Comparison of ENCODE assay signal across 1 cellular context in genomic region chr1:224571975-224572374, GRCh38. TPM values are rescaled to one million over a fixed set of nuclear protein-coding genes. Genes with fewer than 3 reads are reported as not detected.
"Had no signal": no experiment of that assay in that cellular context is flagged by ENCODE, and none has a peak within 500 bp of the region (broad histone marks: within the 10 kb centered on the region; RNA-seq: fewer than 3 reads in every experiment).

No MANE protein-coding gene starts in this region.

RNA-seq across cellular contexts. Expression of gene CNIH3, which starts 44.1 kb away (rescaled TPM):
- total RNA-seq: vagina had no signal
